16 cellular contexts compared by ENCODE assay signal in the genomic region with DNA sequence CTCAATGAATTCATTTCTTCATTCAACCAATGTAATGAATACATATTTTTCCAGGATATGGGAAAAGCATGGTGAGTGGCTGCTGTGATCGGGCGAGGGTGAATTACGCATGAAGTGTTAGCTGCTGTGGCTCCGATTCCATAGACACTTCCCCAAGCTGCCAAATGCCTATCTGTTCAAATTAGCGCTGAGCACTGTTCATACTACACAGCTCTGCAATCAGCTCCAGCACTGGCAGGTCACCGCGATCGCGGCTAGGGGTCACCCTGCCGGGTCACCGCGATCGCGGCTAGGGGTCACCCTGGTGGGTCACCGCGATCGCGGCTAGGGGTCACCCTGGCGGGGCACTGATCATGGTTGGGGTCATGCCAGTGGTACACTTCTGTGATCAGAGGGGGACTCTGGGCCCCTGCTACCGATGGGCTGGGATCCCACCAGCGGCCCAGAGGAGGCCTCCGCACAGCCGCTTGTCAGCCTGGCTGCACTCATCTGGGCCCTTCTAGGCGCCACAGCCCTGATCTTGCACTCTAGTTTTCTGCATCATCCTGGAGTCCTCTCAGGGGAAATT. TPM values are rescaled to one million over a fixed set of nuclear protein-coding genes. Genes with fewer than 3 reads are reported as not detected.
"Had no signal": no experiment of that assay in that cellular context is flagged by ENCODE, and none has a peak within 500 bp of the region (broad histone marks: within the 10 kb centered on the region; RNA-seq: fewer than 3 reads in every experiment).

No MANE protein-coding gene starts in this region.

- H3K27me3 ChIP-seq: adrenal gland, tibial artery had no signal

- H3K36me3 ChIP-seq: adrenal gland, tibial artery, WERI-Rb-1 had no signal

- H3K27ac Mint-ChIP-seq: activated naive CD4-positive, alpha-beta T cell treated with anti-CD3 and anti-CD28 coated beads for 36 hours; activated T-helper 17 cell treated with anti-CD3 and anti-CD28 coated beads, Interleukin-2, amount 50 U/mL, for 72 hours; effector memory CD8-positive, alpha-beta T cell had no signal

- H3K9me3 ChIP-seq: adrenal gland, psoas muscle, tibial artery had no signal

- H3K9me3 Mint-ChIP-seq: activated naive CD4-positive, alpha-beta T cell treated with anti-CD3 and anti-CD28 coated beads for 36 hours; activated T-helper 17 cell treated with anti-CD3 and anti-CD28 coated beads, Interleukin-2, amount 50 U/mL, for 72 hours; effector memory CD8-positive, alpha-beta T cell had no signal

- H3K4me3 ChIP-seq: adrenal gland, psoas muscle, tibial artery had no signal

- FAIRE-seq: urothelium cell line had no signal

- ATAC-seq: activated T-helper 17 cell treated with anti-CD3 and anti-CD28 coated beads, Interleukin-2, amount 50 U/mL, for 72 hours; effector memory CD8-positive, alpha-beta T cell had no signal

- H3K27me3 Mint-ChIP-seq: activated T-helper 17 cell treated with anti-CD3 and anti-CD28 coated beads, Interleukin-2, amount 50 U/mL, for 72 hours had no signal

- DNase-seq: activated CD4-positive, alpha-beta T cell treated with anti-CD3 and anti-CD28 coated beads, Interleukin-2, amount 50 U/mL, for 4 hours; activated naive CD4-positive, alpha-beta T cell treated with anti-CD3 and anti-CD28 coated beads for 36 hours; activated T-cell treated with anti-CD3 and anti-CD28 coated beads for 4 hours; dermis blood vessel endothelial cell; effector memory CD8-positive, alpha-beta T cell; mammary epithelial cell; stimulated activated CD4-positive, alpha-beta T cell treated with anti-CD3 and anti-CD28 coated beads, Interleukin-2, amount 100 ng/mL, for 24 hours; stimulated activated naive CD4-positive, alpha-beta T cell treated with Interleukin-2 at 50 U/mL for 16 hours; SW 1271; T-helper 2 cell; WERI-Rb-1 had no signal

- H3K4me1 ChIP-seq: adrenal gland, psoas muscle, tibial artery had no signal

- H3K27ac ChIP-seq: adrenal gland, psoas muscle, tibial artery, WERI-Rb-1 had no signal

- H3K4me3 Mint-ChIP-seq: activated naive CD4-positive, alpha-beta T cell treated with anti-CD3 and anti-CD28 coated beads for 36 hours; activated T-helper 17 cell treated with anti-CD3 and anti-CD28 coated beads, Interleukin-2, amount 50 U/mL, for 72 hours; effector memory CD8-positive, alpha-beta T cell had no signal

- H3K4me1 Mint-ChIP-seq: activated T-helper 17 cell treated with anti-CD3 and anti-CD28 coated beads, Interleukin-2, amount 50 U/mL, for 72 hours had no signal

RNA-seq across cellular contexts. Expression of a gene that starts 49.3 kb away (rescaled TPM):
- total RNA-seq: dermis blood vessel endothelial cell had no signal
